ENCODE assay signal across 9 cellular contexts in the genomic region with DNA sequence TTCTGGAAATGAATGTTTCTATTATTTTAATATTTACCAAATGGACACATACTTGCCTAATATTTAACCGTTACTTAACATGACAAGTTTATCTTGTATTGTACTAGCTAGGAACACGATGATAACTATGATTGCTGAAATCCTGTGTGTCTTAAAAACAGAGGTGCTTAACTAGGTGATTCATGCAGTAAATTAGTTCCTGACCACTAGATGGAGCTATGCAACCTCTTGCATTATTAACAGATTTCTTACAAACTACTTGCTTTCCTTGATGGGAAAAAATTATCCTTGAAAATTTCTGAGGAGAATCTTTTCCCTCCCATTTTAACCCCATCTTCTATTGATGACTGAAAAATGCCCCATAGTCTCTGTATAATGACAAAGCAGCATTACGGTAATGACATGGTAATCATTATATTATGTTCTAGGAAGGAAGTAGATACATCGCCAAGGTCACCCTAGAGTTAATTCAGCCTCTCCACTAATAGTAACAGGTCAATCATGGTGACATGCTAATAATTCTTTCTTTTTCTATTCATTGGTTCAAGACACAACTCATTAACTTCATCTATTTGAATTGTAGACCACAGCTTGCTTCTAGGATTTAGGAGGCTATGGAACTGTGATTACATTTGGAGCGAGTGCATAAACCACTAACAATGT.
DNase-seq lines count a peak whose midpoint lies in the region; ATAC-seq and TF ChIP-seq lines count a peak whose summit lies in the region.
"Had no signal": no experiment of that assay in that cellular context is flagged by ENCODE, and none has a peak within 500 bp of the region (broad histone marks: within the 10 kb centered on the region; RNA-seq: fewer than 3 reads in every experiment).

No MANE protein-coding gene starts in this region.

- H3K27me3 ChIP-seq in cardiac muscle cell, result no peaks in the 10 kb centered on the region
- H3K27me3 ChIP-seq in colonic mucosa, result no peaks in the 10 kb centered on the region

- no peaks in the 10 kb centered on the region for H3K9me3 ChIP-seq in cardiac muscle cell (ENCODE audit: low read depth)
- no peaks in the 10 kb centered on the region for H3K9me3 ChIP-seq in colonic mucosa

- H3K4me3 Mint-ChIP-seq in activated T-helper 1 cell treated with anti-CD3 and anti-CD28 coated beads, Interleukin-12 subunit alpha, Interleukin-12 subunit beta, Interleukin-2, Interleukin-4 antibody, amounts not matched to agents 30 ng/mL and 10 ng/mL and 1 ng/mL, durations not matched to agents 14 hours and 24 hours and 36 hours, result no peak overlapping the region
- H3K4me3 Mint-ChIP-seq: central memory CD8-positive, alpha-beta T cell had no signal

- H3K9ac ChIP-seq in colonic mucosa (ENCODE audit: low read depth in 2 of 2, low read length in 2 of 2), result no peak overlapping the region

- H3K27ac Mint-ChIP-seq in activated T-helper 1 cell treated with anti-CD3 and anti-CD28 coated beads, Interleukin-12 subunit alpha, Interleukin-12 subunit beta, Interleukin-2, Interleukin-4 antibody, amounts not matched to agents 30 ng/mL and 10 ng/mL and 1 ng/mL, durations not matched to agents 14 hours and 24 hours and 36 hours, result no peak overlapping the region

- H3K27me3 Mint-ChIP-seq in activated T-helper 1 cell treated with anti-CD3 and anti-CD28 coated beads, Interleukin-12 subunit alpha, Interleukin-12 subunit beta, Interleukin-2, Interleukin-4 antibody, amounts not matched to agents 30 ng/mL and 10 ng/mL and 1 ng/mL, durations not matched to agents 14 hours and 24 hours and 36 hours (ENCODE audit: insufficient read depth), result no peaks in the 10 kb centered on the region
- H3K27me3 Mint-ChIP-seq: central memory CD8-positive, alpha-beta T cell had no signal

- peak; percentile 68 to 72 for DNase-seq in cardiac muscle cell (ENCODE audit: low read depth in 1 of 2, low spot score in 1 of 2)
- DNase-seq in left cardiac atrium, result no peak
- DNase-seq in NCI-H526 treated with DMSO at 0.1 percent for 48 hours (lab: John Stamatoyannopoulos, UW), result peak; percentile 49
- DNase-seq in colonic mucosa, result no peak
- peak; percentile 39 for DNase-seq in middle frontal gyrus (ENCODE audit: extremely low spot score, low spot score)
- DNase-seq in activated T-helper 1 cell treated with anti-CD3 and anti-CD28 coated beads, Interleukin-12 subunit alpha, Interleukin-12 subunit beta, Interleukin-2, Interleukin-4 antibody, amounts not matched to agents 30 ng/mL and 10 ng/mL and 1 ng/mL, durations not matched to agents 14 hours and 24 hours and 36 hours (ENCODE audit: low spot score), result no peak
- no peak for DNase-seq in NCI-H524 treated with DMSO at 0.1 percent for 48 hours (lab: John Stamatoyannopoulos, UW)

- intact Hi-C loops in left cardiac atrium (cut with DNase I), result no loop called here
- intact Hi-C loops in colonic mucosa (cut with DNase I), result loop anchor here (10.0 kb wide), 1 partner anchor 228 kb away; no protein-coding TSS in a partner anchor
- intact Hi-C loops in activated T-helper 1 cell treated with anti-CD3 and anti-CD28 coated beads, Interleukin-12 subunit alpha, Interleukin-12 subunit beta, Interleukin-2, Interleukin-4 antibody, amounts not matched to agents 30 ng/mL and 10 ng/mL and 1 ng/mL, durations not matched to agents 14 hours and 24 hours and 36 hours (cut with micrococcal nuclease), result loop anchor here (1.0 kb wide), 1 partner anchor 460 kb away; no protein-coding TSS in a partner anchor

- no peaks in the 10 kb centered on the region for H3K36me3 ChIP-seq in cardiac muscle cell
- H3K36me3 ChIP-seq in colonic mucosa, result no peaks in the 10 kb centered on the region

- H3K9me3 Mint-ChIP-seq in activated T-helper 1 cell treated with anti-CD3 and anti-CD28 coated beads, Interleukin-12 subunit alpha, Interleukin-12 subunit beta, Interleukin-2, Interleukin-4 antibody, amounts not matched to agents 30 ng/mL and 10 ng/mL and 1 ng/mL, durations not matched to agents 14 hours and 24 hours and 36 hours, result no peaks in the 10 kb centered on the region
- H3K9me3 Mint-ChIP-seq: central memory CD8-positive, alpha-beta T cell had no signal

- H3K4me3 ChIP-seq in cardiac muscle cell (no peak overlapping the region), colonic mucosa (no peak overlapping the region)

- TF ChIP-seq CTCF in cardiac muscle cell (IDR thresholded peaks at IDR 0.05; ENCODE audit: low read depth, low read length) (peak; percentile 71), colonic mucosa (IDR thresholded peaks at IDR 0.05) (peak; percentile 53)

- H3K4me1 Mint-ChIP-seq in activated T-helper 1 cell treated with anti-CD3 and anti-CD28 coated beads, Interleukin-12 subunit alpha, Interleukin-12 subunit beta, Interleukin-2, Interleukin-4 antibody, amounts not matched to agents 30 ng/mL and 10 ng/mL and 1 ng/mL, durations not matched to agents 14 hours and 24 hours and 36 hours (ENCODE audit: low read depth), result no peaks in the 10 kb centered on the region
- H3K4me1 Mint-ChIP-seq: central memory CD8-positive, alpha-beta T cell had no signal

- H3K27ac ChIP-seq in cardiac muscle cell, result no peak overlapping the region
- no peak overlapping the region for H3K27ac ChIP-seq in colonic mucosa

- ATAC-seq in left cardiac atrium (no peak), HG03095 (IDR thresholded peaks at IDR 0.05; ENCODE audit: unreplicated experiment) (peak; percentile 65)

- H3K4me1 ChIP-seq in cardiac muscle cell (ENCODE audit: low read depth) (no peaks in the 10 kb centered on the region), colonic mucosa (no peaks in the 10 kb centered on the region)

- no peaks in the 10 kb centered on the region for H3K36me3 Mint-ChIP-seq in activated T-helper 1 cell treated with anti-CD3 and anti-CD28 coated beads, Interleukin-12 subunit alpha, Interleukin-12 subunit beta, Interleukin-2, Interleukin-4 antibody, amounts not matched to agents 30 ng/mL and 10 ng/mL and 1 ng/mL, durations not matched to agents 14 hours and 24 hours and 36 hours (ENCODE audit: low read depth)

Comparison
In these comparisons a context has a peak if more than half of its experiments do, and no peak if none do; other contexts are left out.
1. DNase-seq: peak in cardiac muscle cell (2 of 2), NCI-H526 treated with DMSO at 0.1 percent for 48 hours (single experiment) and middle frontal gyrus (single experiment); none in left cardiac atrium (single experiment), colonic mucosa (single experiment), activated T-helper 1 cell treated with anti-CD3 and anti-CD28 coated beads, Interleukin-12 subunit alpha, Interleukin-12 subunit beta, Interleukin-2, Interleukin-4 antibody, amounts not matched to agents 30 ng/mL and 10 ng/mL and 1 ng/mL, durations not matched to agents 14 hours and 24 hours and 36 hours (single experiment) and NCI-H524 treated with DMSO at 0.1 percent for 48 hours (single experiment).
2. intact Hi-C loops: an anchor here in colonic mucosa (10.0 kb wide) and activated T-helper 1 cell treated with anti-CD3 and anti-CD28 coated beads, Interleukin-12 subunit alpha, Interleukin-12 subunit beta, Interleukin-2, Interleukin-4 antibody, amounts not matched to agents 30 ng/mL and 10 ng/mL and 1 ng/mL, durations not matched to agents 14 hours and 24 hours and 36 hours (1.0 kb wide); none called in left cardiac atrium.